ENCODE assay signal across 19 cellular contexts in genomic region chr12:3279832-3280231, GRCh38.
A peak's percentile ranks its signal among the peaks of the same experiment; 100 is the strongest.
DNase-seq lines count a peak whose midpoint lies in the region; ATAC-seq, FAIRE-seq and TF ChIP-seq lines count a peak whose summit lies in the region.
"Had no signal": no experiment of that assay in that cellular context is flagged by ENCODE, and none has a peak within 500 bp of the region (broad histone marks: within the 10 kb centered on the region; RNA-seq: fewer than 3 reads in every experiment).

No MANE protein-coding gene starts in this region.

- no peaks in the 10 kb centered on the region for H3K79me1 ChIP-seq in trophoblast cell (ENCODE audit: low read length)

- no peak for ATAC-seq in K562
- ATAC-seq: GM23338, HCT116 had no signal

- H3K4me2 ChIP-seq in BLaER1 (peak overlapping the region; percentile 88), K562 (ENCODE audit: insufficient read depth, low read length) (no peak overlapping the region), trophoblast cell (ENCODE audit: low read length) (no peak overlapping the region)
- H3K4me2 ChIP-seq: GM23338 had no signal

- H3K36me3 ChIP-seq in BLaER1, result no peaks in the 10 kb centered on the region
- H3K36me3 ChIP-seq in K562 (ENCODE audit: control insufficient read depth, insufficient read depth, low read length), result no peaks in the 10 kb centered on the region
- peaks cover 6 to 8% of the 10 kb centered on the region in 2 experiments for H3K36me3 ChIP-seq in trophoblast cell (ENCODE audit: control insufficient read depth in 1 of 2, insufficient read depth in 2 of 2, low read length in 2 of 2)

- H4K12ac ChIP-seq in trophoblast cell (ENCODE audit: low read depth, low read length), result no peak overlapping the region

- no peaks in the 10 kb centered on the region for H3K79me2 ChIP-seq in K562 (ENCODE audit: control insufficient read depth, insufficient read depth, low read length)
- H3K79me2 ChIP-seq in trophoblast cell (ENCODE audit: control insufficient read depth, insufficient read depth, low read length, poor library complexity), result no peaks in the 10 kb centered on the region

- CTCF ChIA-PET in K562 (lab: Yijun Ruan, JAX; ENCODE audit: low intra/inter-chr PET ratio), result no interaction called here

- no peak for TF ChIP-seq RAD21 in K562 (CRISPR knock-in tag; conservative IDR thresholded peaks at IDR 0.05 in 1 of 2, IDR thresholded peaks at IDR 0.05 in 1 of 2)

- H3K9me1 ChIP-seq in K562 (ENCODE audit: control insufficient read depth, insufficient read depth, low read length), result no peaks in the 10 kb centered on the region

- H2BK12ac ChIP-seq in trophoblast cell (ENCODE audit: low read length), result no peak overlapping the region

- no peak overlapping the region for H2AK5ac ChIP-seq in trophoblast cell (ENCODE audit: low read length)

- H2AFZ ChIP-seq in K562 (ENCODE audit: low read depth, low read length) (no peak overlapping the region), trophoblast cell (ENCODE audit: insufficient read depth, low read length, poor library complexity) (no peak overlapping the region)
- H2AFZ ChIP-seq: GM23338 had no signal

- no peak overlapping the region for H2BK120ac ChIP-seq in trophoblast cell (ENCODE audit: insufficient read depth, low read length, poor library complexity)

- H2BK5ac ChIP-seq in trophoblast cell (ENCODE audit: low read depth, low read length, poor library complexity), result no peak overlapping the region

- DNase-seq in K562 (ENCODE audit: extremely low read depth in 1 of 4, low spot score in 3 of 4) (no peak), left kidney (ENCODE audit: low read depth, low spot score) (peak; percentile 35), trophoblast cell (no peak), NK-92 (lab: John Stamatoyannopoulos, UW; ENCODE audit: unreplicated experiment) (no peak), NCI-H526 treated with DMSO at 0.1 percent for 48 hours (lab: John Stamatoyannopoulos, UW) (no peak), 8988T (no peak)
- DNase-seq: CD4-positive, alpha-beta memory T cell; DMS153; DMS79; GDM1; H7; HFFc6; IMR-90 had no signal

- FAIRE-seq in K562 (lab: Jason Lieb, UNC), result no peak
- FAIRE-seq: GM12892, GM18507 had no signal

- TF ChIP-seq EP300 in K562 (IDR thresholded peaks at IDR 0.05; ENCODE audit: low read length), result no peak

- no peak overlapping the region for H3K18ac ChIP-seq in trophoblast cell (ENCODE audit: low read length)

- no peak overlapping the region for H4K8ac ChIP-seq in trophoblast cell (ENCODE audit: low read depth, low read length)

- 3% methylated on average over 5 of the region's 8 CpGs for WGBS in K562 (ENCODE audit: insufficient coverage, low coverage, missing lambda C conversion rate)
- WGBS in trophoblast cell (ENCODE audit: extremely low coverage, insufficient coverage, insufficient read length), result no CpG with 5 or more reads among the region's 8 CpGs

- H3K9ac ChIP-seq in BLaER1 (no peak overlapping the region), K562 (ENCODE audit: insufficient read depth in 1 of 2, low read depth in 2 of 2, low read length in 2 of 2) (no peak overlapping the region), trophoblast cell (ENCODE audit: low read length) (no peak overlapping the region)

- H3K4me1 ChIP-seq in BLaER1 (peaks cover 86% of the 10 kb centered on the region), K562 (replicated peaks in 1 of 2; ENCODE audit: control insufficient read depth in 2 of 2, insufficient read depth in 2 of 2, low read length in 2 of 2) (no peaks in the 10 kb centered on the region), trophoblast cell (ENCODE audit: control insufficient read depth in 1 of 2, insufficient read depth in 2 of 2, low read length in 2 of 2) (peaks cover 0 to 2% of the 10 kb centered on the region in 2 experiments)

- no peak overlapping the region for H4K91ac ChIP-seq in trophoblast cell (ENCODE audit: low read depth, low read length)

- H4K20me1 ChIP-seq in BLaER1 (no peaks in the 10 kb centered on the region), K562 (replicated peaks; ENCODE audit: control insufficient read depth, insufficient read depth, low read length) (0 out of 2 replicates have a peak, but pooled peaks cover 2% of the 10 kb centered on the region)

- no peak for TF ChIP-seq CTCF in K562 (IDR thresholded peaks at IDR 0.05 in 2 of 3, conservative IDR thresholded peaks at IDR 0.05 in 1 of 3; ENCODE audit: insufficient read depth in 2 of 3, low read depth in 1 of 3, low read length in 3 of 3)

- BruUV-seq in K562 (replicated peaks; lab: Mats Ljungman, UMichigan), result no TSS peak

- no peak overlapping the region for H3K14ac ChIP-seq in trophoblast cell (ENCODE audit: low read length)

- intact Hi-C loops in K562 (cut with micrococcal nuclease), result loop anchor here (10.0 kb wide), 2 partner anchors 75 to 205 kb away; partner anchors contain the start of gene TSPAN9

- POLR2A ChIA-PET in K562 (lab: Yijun Ruan, JAX), result interaction anchor here (0.7 kb wide), 1 partner anchor 64 kb away, joined by 3 read pairs; no protein-coding TSS in a partner anchor

- no peak overlapping the region for H3K4ac ChIP-seq in trophoblast cell (ENCODE audit: low read depth, low read length)

- H3K4me3 ChIP-seq in BLaER1 (no peak overlapping the region), K562 (no peak overlapping the region), trophoblast cell (ENCODE audit: low read depth, low read length) (peak overlapping the region; percentile 23)
- H3K4me3 ChIP-seq: GM23338 had no signal

- H3K27me3 ChIP-seq in BLaER1, result no peaks in the 10 kb centered on the region
- H3K27me3 ChIP-seq in K562 (ENCODE audit: control insufficient read depth in 2 of 2, insufficient read depth in 2 of 2, low read length in 2 of 2), result peaks cover 0 to 46% of the 10 kb centered on the region in 2 experiments; a peak in 2 of 5 replicates
- H3K27me3 ChIP-seq in trophoblast cell (ENCODE audit: insufficient read depth, low read length), result no peaks in the 10 kb centered on the region

- H3K23ac ChIP-seq in trophoblast cell (ENCODE audit: low read length), result no peak overlapping the region

- H3K9me3 ChIP-seq in BLaER1 (no peaks in the 10 kb centered on the region), K562 (replicated peaks; ENCODE audit: control insufficient read depth, insufficient read depth, low read depth, low read length) (no peaks in the 10 kb centered on the region), trophoblast cell (ENCODE audit: insufficient read depth, low read depth, low read length) (no peaks in the 10 kb centered on the region)

- H3K27ac ChIP-seq in BLaER1, result peak overlapping the region; percentile 77; the same call in 1 of the 2 replicates
- no peak overlapping the region for H3K27ac ChIP-seq in K562 (ENCODE audit: extremely low read depth, low read depth, low read length)
- no peak overlapping the region for H3K27ac ChIP-seq in trophoblast cell (ENCODE audit: low read depth, low read length)
- H3K27ac ChIP-seq: HL-60 had no signal

- in situ Hi-C loops in K562 (cut with MboI), result no loop called here

- TF ChIP-seq POLR2A in K562 (conservative IDR thresholded peaks at IDR 0.05), result no peak

TF ChIP-seq in K562, 482 proteins besides CTCF, POLR2A, EP300 and RAD21:
- TF ChIP-seq RAD51 (IDR thresholded peaks at IDR 0.05; ENCODE audit: borderline replicate concordance, low read depth) (peak; percentile 19; the same call in 1 of the 2 replicates), ZNF175 (CRISPR knock-in tag; IDR thresholded peaks at IDR 0.05; ENCODE audit: low read depth) (no peak)
- TF ChIP-seq, protein P1, sequence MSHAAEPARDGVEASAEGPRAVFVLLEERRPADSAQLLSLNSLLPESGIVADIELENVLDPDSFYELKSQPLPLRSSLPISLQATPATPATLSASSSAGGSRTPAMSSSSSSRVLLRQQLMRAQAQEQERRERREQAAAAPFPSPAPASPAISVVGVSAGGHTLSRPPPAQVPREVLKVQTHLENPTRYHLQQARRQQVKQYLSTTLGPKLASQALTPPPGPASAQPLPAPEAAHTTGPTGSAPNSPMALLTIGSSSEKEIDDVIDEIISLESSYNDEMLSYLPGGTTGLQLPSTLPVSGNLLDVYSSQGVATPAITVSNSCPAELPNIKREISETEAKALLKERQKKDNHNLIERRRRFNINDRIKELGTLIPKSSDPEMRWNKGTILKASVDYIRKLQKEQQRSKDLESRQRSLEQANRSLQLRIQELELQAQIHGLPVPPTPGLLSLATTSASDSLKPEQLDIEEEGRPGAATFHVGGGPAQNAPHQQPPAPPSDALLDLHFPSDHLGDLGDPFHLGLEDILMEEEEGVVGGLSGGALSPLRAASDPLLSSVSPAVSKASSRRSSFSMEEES (CRISPR knock-in tag; IDR thresholded peaks at IDR 0.05), result peak; percentile 15; the same call in 1 of the 2 replicates
